In genomic region chr1:221350091-221350490, GRCh38 we compare ENCODE assay signal across 22 cellular contexts.
"Had no signal": no experiment of that assay in that cellular context is flagged by ENCODE, and none has a peak within 500 bp of the region (broad histone marks: within the 10 kb centered on the region; RNA-seq: fewer than 3 reads in every experiment).

No MANE protein-coding gene starts in this region.

- H3K27ac ChIP-seq: colonic mucosa, esophagus squamous epithelium, foreskin keratinocyte, neutrophil, suprapubic skin, thyroid gland had no signal

- H3K4me1 Mint-ChIP-seq: immature natural killer cell; naive thymus-derived CD4-positive, alpha-beta T cell had no signal

- H3K4me1 ChIP-seq: colonic mucosa, esophagus squamous epithelium, foreskin keratinocyte, suprapubic skin, thyroid gland had no signal

- H3K9me3 Mint-ChIP-seq: type B pancreatic cell had no signal

- H3K27ac Mint-ChIP-seq: immature natural killer cell; naive thymus-derived CD4-positive, alpha-beta T cell; nephron progenitor cell; type B pancreatic cell had no signal

- H3K27me3 ChIP-seq: colonic mucosa, esophagus squamous epithelium, neutrophil, suprapubic skin, thyroid gland had no signal

- H3K27me3 Mint-ChIP-seq: type B pancreatic cell had no signal

- H3K4me3 ChIP-seq: colonic mucosa, esophagus squamous epithelium, lung, smooth muscle cell, suprapubic skin, thyroid gland had no signal

- H3K4me2 ChIP-seq: smooth muscle cell had no signal

- ATAC-seq: foreskin keratinocyte; left ventricle myocardium superior; naive thymus-derived CD4-positive, alpha-beta T cell; right cardiac atrium had no signal

- H3K9me3 ChIP-seq: colonic mucosa, esophagus squamous epithelium, neutrophil, suprapubic skin, thyroid gland had no signal

- H3K36me3 Mint-ChIP-seq: immature natural killer cell; naive thymus-derived CD4-positive, alpha-beta T cell; type B pancreatic cell had no signal

- FAIRE-seq: keratinocyte, urothelium cell line had no signal

- H3K4me3 Mint-ChIP-seq: immature natural killer cell; naive thymus-derived CD4-positive, alpha-beta T cell; nephron progenitor cell; type B pancreatic cell had no signal

- H3K36me3 ChIP-seq: colonic mucosa, esophagus squamous epithelium, neutrophil, suprapubic skin, thyroid gland had no signal

- DNase-seq: colonic mucosa; dermis blood vessel endothelial cell; esophagus squamous epithelium; foreskin keratinocyte; immature natural killer cell; left ventricle myocardium superior; mesenchymal stem cell; midbrain; naive thymus-derived CD4-positive, alpha-beta T cell; nephron progenitor cell; posterior cingulate gyrus; right cardiac atrium; stimulated activated CD4-positive, alpha-beta T cell treated with anti-CD3 and anti-CD28 coated beads, Interleukin-2, amount 100 ng/mL, for 48 hours; stimulated activated naive CD4-positive, alpha-beta T cell treated with Interleukin-2 at 50 U/mL for 16 hours; thyroid gland had no signal
